19 cellular contexts compared by ENCODE assay signal in the genomic region with DNA sequence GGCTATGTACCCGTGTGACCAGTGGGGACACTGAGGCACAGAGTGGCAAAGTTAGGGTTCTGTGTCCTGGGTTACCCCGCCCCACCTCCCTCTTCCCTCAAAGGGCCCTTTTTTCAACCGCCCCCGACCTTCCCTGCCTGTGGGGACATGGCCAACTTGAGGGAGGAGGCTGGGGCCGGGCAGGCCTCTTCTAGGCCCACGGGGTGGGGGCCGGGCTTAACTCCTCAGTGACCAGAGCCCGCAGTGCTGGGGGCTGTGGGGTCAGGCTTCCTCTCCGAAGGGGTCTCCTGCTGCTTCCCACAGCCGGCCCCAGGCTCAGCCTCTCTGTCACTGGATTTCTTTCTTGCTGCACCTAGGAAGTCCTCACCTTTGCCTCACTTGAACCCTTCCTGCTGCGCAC. TPM values are rescaled to one million over a fixed set of nuclear protein-coding genes. Genes with fewer than 3 reads are reported as not detected.
DNase-seq lines count a peak whose midpoint lies in the region; ATAC-seq, FAIRE-seq and TF ChIP-seq lines count a peak whose summit lies in the region.
"Had no signal": no experiment of that assay in that cellular context is flagged by ENCODE, and none has a peak within 500 bp of the region (broad histone marks: within the 10 kb centered on the region; RNA-seq: fewer than 3 reads in every experiment).

No MANE protein-coding gene starts in this region.

- H3K27me3 Mint-ChIP-seq in Calu3 (ENCODE audit: unreplicated experiment) (no peaks in the 10 kb centered on the region), memory B cell (no peaks in the 10 kb centered on the region)
- H3K27me3 Mint-ChIP-seq: B cell; CD4-positive, alpha-beta memory T cell had no signal

- H3K4me1 ChIP-seq in K562 (replicated peaks in 1 of 2; ENCODE audit: control insufficient read depth in 2 of 2, insufficient read depth in 2 of 2, low read length in 2 of 2) (peaks cover 0 to 38% of the 10 kb centered on the region in 2 experiments; a peak in 2 of 5 replicates), suprapubic skin (peaks cover 7% of the 10 kb centered on the region), foreskin keratinocyte (no peaks in the 10 kb centered on the region)

- H3K27ac Mint-ChIP-seq in Calu3 (ENCODE audit: unreplicated experiment) (no peak overlapping the region), memory B cell (peak overlapping the region; percentile 42)
- H3K27ac Mint-ChIP-seq: B cell; CD4-positive, alpha-beta memory T cell; HFFc6 had no signal

- no peaks in the 10 kb centered on the region for H3K9me3 Mint-ChIP-seq in Calu3 (ENCODE audit: low read depth, unreplicated experiment)
- no peaks in the 10 kb centered on the region for H3K9me3 Mint-ChIP-seq in memory B cell
- H3K9me3 Mint-ChIP-seq: CD4-positive, alpha-beta memory T cell had no signal

- H2AFZ ChIP-seq in K562 (ENCODE audit: low read depth, low read length): no peak overlapping the region

- in situ Hi-C loops in K562 (cut with MboI): no loop called here

- TF ChIP-seq EP300 in K562 (IDR thresholded peaks at IDR 0.05; ENCODE audit: low read length) (no peak), suprapubic skin (IDR thresholded peaks at IDR 0.05) (no peak)

- H3K4me2 ChIP-seq in K562 (ENCODE audit: insufficient read depth, low read length): no peak overlapping the region

- H3K9me3 ChIP-seq in K562 (replicated peaks; ENCODE audit: control insufficient read depth, insufficient read depth, low read depth, low read length) (peaks cover 2% of the 10 kb centered on the region), suprapubic skin (no peaks in the 10 kb centered on the region), WERI-Rb-1 (ENCODE audit: severe bottlenecking) (no peaks in the 10 kb centered on the region)

- H3K9ac ChIP-seq in K562 (ENCODE audit: insufficient read depth in 1 of 2, low read depth in 2 of 2, low read length in 2 of 2): no peak overlapping the region

- peaks cover 58% of the 10 kb centered on the region for H3K36me3 ChIP-seq in K562 (ENCODE audit: control insufficient read depth, insufficient read depth, low read length)
- peaks cover 77% of the 10 kb centered on the region for H3K36me3 ChIP-seq in suprapubic skin
- H3K36me3 ChIP-seq in WERI-Rb-1: peaks cover 61% of the 10 kb centered on the region

- H3K4me1 Mint-ChIP-seq in Calu3 (ENCODE audit: low read depth, unreplicated experiment) (no peaks in the 10 kb centered on the region), memory B cell (peaks cover 3% of the 10 kb centered on the region)
- H3K4me1 Mint-ChIP-seq: B cell; CD4-positive, alpha-beta memory T cell had no signal

- H3K4me3 ChIP-seq in K562 (no peak overlapping the region), suprapubic skin (no peak overlapping the region), WERI-Rb-1 (ENCODE audit: low read depth, low read length) (no peak overlapping the region)

- no peak for TF ChIP-seq RAD21 in K562 (CRISPR knock-in tag; conservative IDR thresholded peaks at IDR 0.05 in 1 of 2, IDR thresholded peaks at IDR 0.05 in 1 of 2)

- FAIRE-seq in K562 (lab: Jason Lieb, UNC): no peak
- FAIRE-seq: A204.1, GM19239, H1 had no signal

- no peak for TF ChIP-seq CTCF in Calu3 (IDR thresholded peaks at IDR 0.05; ENCODE audit: unreplicated experiment)
- no peak for TF ChIP-seq CTCF in K562 (IDR thresholded peaks at IDR 0.05 in 2 of 3, conservative IDR thresholded peaks at IDR 0.05 in 1 of 3; ENCODE audit: insufficient read depth in 2 of 3, low read depth in 1 of 3, low read length in 3 of 3)
- TF ChIP-seq CTCF in suprapubic skin (IDR thresholded peaks at IDR 0.05): no peak
- no peak for TF ChIP-seq CTCF in foreskin keratinocyte (conservative IDR thresholded peaks at IDR 0.05)
- no peak for TF ChIP-seq CTCF in WERI-Rb-1 (IDR thresholded peaks at IDR 0.05; ENCODE audit: low read depth, low read length)

- H3K27ac ChIP-seq in K562 (ENCODE audit: extremely low read depth, low read depth, low read length) (no peak overlapping the region), suprapubic skin (peak overlapping the region; percentile 5), foreskin keratinocyte (no peak overlapping the region), WERI-Rb-1 (no peak overlapping the region)
- H3K27ac ChIP-seq: C4-2B, HL-60 had no signal

- H3K79me2 ChIP-seq in K562 (ENCODE audit: control insufficient read depth, insufficient read depth, low read length): no peaks in the 10 kb centered on the region

- ATAC-seq in K562 (no peak), memory B cell (ENCODE audit: low read depth) (no peak), foreskin keratinocyte (no peak)

- H3K27me3 ChIP-seq in K562 (ENCODE audit: control insufficient read depth in 2 of 2, insufficient read depth in 2 of 2, low read length in 2 of 2): no peaks in the 10 kb centered on the region
- no peaks in the 10 kb centered on the region for H3K27me3 ChIP-seq in suprapubic skin
- no peaks in the 10 kb centered on the region for H3K27me3 ChIP-seq in foreskin keratinocyte
- no peaks in the 10 kb centered on the region for H3K27me3 ChIP-seq in WERI-Rb-1 (ENCODE audit: insufficient read depth, low read depth, severe bottlenecking)

- H3K36me3 Mint-ChIP-seq in Calu3 (ENCODE audit: insufficient read depth, unreplicated experiment) (peaks cover 50% of the 10 kb centered on the region), memory B cell (peaks cover 5% of the 10 kb centered on the region)

- POLR2A ChIA-PET in K562 (lab: Yijun Ruan, JAX): interaction anchor here (0.5 kb wide), 1 partner anchor 8 kb away, joined by 3 read pairs; no protein-coding TSS in a partner anchor

- WGBS in K562 (ENCODE audit: insufficient coverage, low coverage, missing lambda C conversion rate): 79% methylated on average over 7 of the region's 11 CpGs
- 100% methylated on average over 2 of the region's 11 CpGs for WGBS in suprapubic skin

- peak overlapping the region; percentile 39 for H3K4me3 Mint-ChIP-seq in Calu3 (ENCODE audit: low read depth, unreplicated experiment)
- H3K4me3 Mint-ChIP-seq in memory B cell: no peak overlapping the region
- H3K4me3 Mint-ChIP-seq: B cell; CD4-positive, alpha-beta memory T cell; HFFc6 had no signal

- TF ChIP-seq POLR2A in K562 (conservative IDR thresholded peaks at IDR 0.05) (no peak), suprapubic skin (IDR thresholded peaks at IDR 0.05) (no peak)

- no peak for DNase-seq in Calu3
- DNase-seq in K562 (ENCODE audit: extremely low read depth in 1 of 4, low spot score in 3 of 4): no peak
- no peak for DNase-seq in memory B cell (ENCODE audit: low spot score in 2 of 2)
- DNase-seq in suprapubic skin (ENCODE audit: low spot score in 2 of 2): no peak
- no peak for DNase-seq in HPDE6-E6E7 (ENCODE audit: extremely low spot score)
- DNase-seq in foreskin keratinocyte: no peak
- DNase-seq in WERI-Rb-1: no peak
- no peak for DNase-seq in dermis blood vessel endothelial cell
- DNase-seq: DMS53, GF-D8, HCEC 1CT, HFFc6 had no signal

- no TSS peak for BruUV-seq in Calu3 (replicated peaks; lab: Mats Ljungman, UMichigan)
- no TSS peak for BruUV-seq in K562 (replicated peaks; lab: Mats Ljungman, UMichigan)

- no peaks in the 10 kb centered on the region; the same call in 1 of the 2 replicates for H4K20me1 ChIP-seq in K562 (replicated peaks; ENCODE audit: control insufficient read depth, insufficient read depth, low read length)

- intact Hi-C loops in Calu3 (cut with micrococcal nuclease; ENCODE audit: unreplicated experiment) (no loop called here), K562 (cut with micrococcal nuclease) (no loop called here)

- no peaks in the 10 kb centered on the region for H3K9me1 ChIP-seq in K562 (ENCODE audit: control insufficient read depth, insufficient read depth, low read length)

- CTCF ChIA-PET in Calu3 (lab: Charles Lee) (no interaction called here), K562 (lab: Yijun Ruan, JAX; ENCODE audit: low intra/inter-chr PET ratio) (no interaction called here)

RNA-seq across cellular contexts. Expression of a gene that starts 23.9 kb away (rescaled TPM):
- total RNA-seq in Calu3 (2022) (29.3 and 35.7 TPM in 2 replicates), K562 (2014; rRNA removed) (21.9 and 26.4 TPM in 2 replicates), K562 (2014; rRNA removed; fragmentation: Illumina TruSeq; extraction: Trizol) (5.3 and 7.3 TPM in 2 replicates), K562 (2015; rRNA removed; fragmentation: Illumina TruSeq; extraction: Trizol) (14.3 and 14.4 TPM in 2 replicates), K562 (2021) (24.9 and 34.9 TPM in 2 replicates), suprapubic skin (10 to 100 TPM; 17.1 to 28.7 (median 22.6) TPM), foreskin keratinocyte (22.0 and 23.9 TPM in 2 replicates), dermis blood vessel endothelial cell (22.0 and 27.2 TPM in 2 replicates)
- 19.4 and 56.5 TPM in 2 replicates for total RNA-seq in K562 (2011; cell fraction: chromatin; rRNA removed; ENCODE audit: low replicate concordance)
- total RNA-seq in K562 (2011; cell fraction: nucleolus; rRNA removed): 36.9 and 39.3 TPM in 2 replicates
- 20.4 and 20.9 TPM in 2 replicates for total RNA-seq in K562 (2011; cell fraction: nucleoplasm; rRNA removed)
- polyA plus RNA-seq in K562 (2011; rRNA removed) (6.7 and 7.1 TPM in 2 replicates), K562 (2014; fragmentation: Illumina TruSeq; extraction: Trizol) (14.5 and 23.3 TPM in 2 replicates), K562 (2014; fragmentation: Nextera tagmentation; extraction: Ambion mirVana) (under 1 TPM; 0.27 TPM), K562 (2014; rRNA removed) (14.8 and 19.9 TPM in 2 replicates), foreskin keratinocyte (10.7 and 11.9 TPM in 2 replicates)
- polyA plus RNA-seq in K562 (2011; cell fraction: cytosol; rRNA removed): 7.4 and 15.5 TPM in 2 replicates
- polyA plus RNA-seq in K562 (2011; cell fraction: nucleus; rRNA removed): 11.2 and 22.2 TPM in 2 replicates
- 23.1 and 44.7 TPM in 2 replicates for polyA plus RNA-seq in K562 (2012)
- 4.6 and 5.3 TPM in 2 replicates for polyA minus RNA-seq in K562 (2011; rRNA and poly(A)+ RNA removed)
- polyA minus RNA-seq in K562 (2011; cell fraction: cytosol; rRNA and poly(A)+ RNA removed): 14.9 and 18.8 TPM in 2 replicates
- polyA minus RNA-seq in K562 (2011; cell fraction: nucleus; rRNA and poly(A)+ RNA removed): 21.3 and 22.4 TPM in 2 replicates

RNA-seq across cellular contexts. Expression of a gene that starts 35.3 kb away (rescaled TPM):
- total RNA-seq in Calu3 (2022): 38.0 and 44.7 TPM in 2 replicates
- total RNA-seq in K562 (2011; cell fraction: chromatin; rRNA removed; ENCODE audit: low replicate concordance): 5.4 and 20.2 TPM in 2 replicates
- total RNA-seq in K562 (2011; cell fraction: nucleolus; rRNA removed): 10.5 and 12.0 TPM in 2 replicates
- 5.3 and 7.3 TPM in 2 replicates for total RNA-seq in K562 (2011; cell fraction: nucleoplasm; rRNA removed)
- 10.2 and 13.8 TPM in 2 replicates for total RNA-seq in K562 (2014; rRNA removed)
- total RNA-seq in K562 (2014; rRNA removed; fragmentation: Illumina TruSeq; extraction: Trizol): 1.6 and 1.8 TPM in 2 replicates
- 4.6 and 4.8 TPM in 2 replicates for total RNA-seq in K562 (2015; rRNA removed; fragmentation: Illumina TruSeq; extraction: Trizol)
- 32.7 and 34.0 TPM in 2 replicates for total RNA-seq in K562 (2021)
- 2.0 and 2.4 TPM in 2 replicates for polyA plus RNA-seq in K562 (2011; rRNA removed)
- polyA plus RNA-seq in K562 (2011; cell fraction: cytosol; rRNA removed): 2.8 and 11.2 TPM in 2 replicates
- polyA plus RNA-seq in K562 (2011; cell fraction: nucleus; rRNA removed): 7.4 and 18.4 TPM in 2 replicates
- 8.9 and 10.8 TPM in 2 replicates for polyA plus RNA-seq in K562 (2012)
- polyA plus RNA-seq in K562 (2014; fragmentation: Illumina TruSeq; extraction: Trizol): 6.3 and 8.3 TPM in 2 replicates
- polyA plus RNA-seq in K562 (2014; fragmentation: Nextera tagmentation; extraction: Ambion mirVana): under 1 TPM; 0.11 to 0.27 TPM
- 10.8 and 11.6 TPM in 2 replicates for polyA plus RNA-seq in K562 (2014; rRNA removed)
- 1.3 and 1.7 TPM in 2 replicates for polyA minus RNA-seq in K562 (2011; rRNA and poly(A)+ RNA removed)
- polyA minus RNA-seq in K562 (2011; cell fraction: cytosol; rRNA and poly(A)+ RNA removed): 14.2 and 20.6 TPM in 2 replicates
- polyA minus RNA-seq in K562 (2011; cell fraction: nucleus; rRNA and poly(A)+ RNA removed): 5.4 and 5.8 TPM in 2 replicates
- total RNA-seq in suprapubic skin: 10 to 100 TPM; 60.3 to 94.2 (median 77.4) TPM
- total RNA-seq in foreskin keratinocyte: 18.1 and 20.1 TPM in 2 replicates
- 10.0 and 10.4 TPM in 2 replicates for polyA plus RNA-seq in foreskin keratinocyte
- 17.4 and 30.3 TPM in 2 replicates for total RNA-seq in dermis blood vessel endothelial cell

RNA-seq across cellular contexts. Expression of a gene that starts 46.2 kb away (rescaled TPM):
- total RNA-seq in Calu3 (2022) (1,011 and 1,166 TPM in 2 replicates), K562 (2014; rRNA removed) (1,752 and 1,953 TPM in 2 replicates), K562 (2014; rRNA removed; fragmentation: Illumina TruSeq; extraction: Trizol) (1,453 and 1,647 TPM in 2 replicates), K562 (2015; rRNA removed; fragmentation: Illumina TruSeq; extraction: Trizol) (1,387 and 1,494 TPM in 2 replicates), K562 (2021) (2,825 and 3,003 TPM in 2 replicates), suprapubic skin (1,000 to 10,000 TPM; 1,423 to 2,137 (median 2,023) TPM), foreskin keratinocyte (1,955 and 2,022 TPM in 2 replicates), dermis blood vessel endothelial cell (2,677 and 3,798 TPM in 2 replicates)
- 411 and 869 TPM in 2 replicates for total RNA-seq in K562 (2011; cell fraction: chromatin; rRNA removed; ENCODE audit: low replicate concordance)
- total RNA-seq in K562 (2011; cell fraction: nucleolus; rRNA removed): 851 and 883 TPM in 2 replicates
- 585 and 614 TPM in 2 replicates for total RNA-seq in K562 (2011; cell fraction: nucleoplasm; rRNA removed)
- polyA plus RNA-seq in K562 (2011; rRNA removed) (1,026 and 1,305 TPM in 2 replicates), K562 (2014; fragmentation: Illumina TruSeq; extraction: Trizol) (1,501 and 2,376 TPM in 2 replicates), K562 (2014; fragmentation: Nextera tagmentation; extraction: Ambion mirVana) (100 to 1,000 TPM; 372 to 422 TPM), K562 (2014; rRNA removed) (1,067 and 1,158 TPM in 2 replicates), foreskin keratinocyte (1,478 and 1,570 TPM in 2 replicates)
- polyA plus RNA-seq in K562 (2011; cell fraction: cytosol; rRNA removed): 1,502 and 1,797 TPM in 2 replicates
- 696 and 770 TPM in 2 replicates for polyA plus RNA-seq in K562 (2011; cell fraction: nucleus; rRNA removed)
- polyA plus RNA-seq in K562 (2012): 3,305 and 4,013 TPM in 2 replicates
- 1,191 and 1,209 TPM in 2 replicates for polyA minus RNA-seq in K562 (2011; rRNA and poly(A)+ RNA removed)
- polyA minus RNA-seq in K562 (2011; cell fraction: cytosol; rRNA and poly(A)+ RNA removed): 1,563 and 2,307 TPM in 2 replicates
- polyA minus RNA-seq in K562 (2011; cell fraction: nucleus; rRNA and poly(A)+ RNA removed): 434 and 599 TPM in 2 replicates
